Comparison of ENCODE assay signal across 8 cellular contexts in genomic region chr10:102641398-102641797, GRCh38. TPM values are rescaled to one million over a fixed set of nuclear protein-coding genes. Genes with fewer than 3 reads are reported as not detected.
DNase-seq lines count a peak whose midpoint lies in the region; ATAC-seq lines count a peak whose summit lies in the region.

No MANE protein-coding gene starts in this region.

- DNase-seq in NCI-H510A treated with DMSO at 0.1 percent for 48 hours (lab: John Stamatoyannopoulos, UW) (peak; percentile 76), NCI-H510A (lab: John Stamatoyannopoulos, UW) (no peak), T-cell (no peak), right cardiac atrium (peak in 2 of 3 donors; percentile 6 to 17)
- DNase-seq in stimulated activated naive CD8-positive, alpha-beta T cell treated with anti-CD3 and anti-CD28 coated beads, Interleukin-15, amount 100 ng/mL, for 72 hours = no peak

- no peaks in the 10 kb centered on the region for H3K9me3 Mint-ChIP-seq in T-cell
- H3K9me3 Mint-ChIP-seq in stimulated activated naive CD8-positive, alpha-beta T cell treated with anti-CD3 and anti-CD28 coated beads, Interleukin-15, amount 100 ng/mL, for 72 hours = peaks cover 0 to 5% of the 10 kb centered on the region in 2 donors

- peak overlapping the region; percentile 90 to 97 for H3K27ac Mint-ChIP-seq in T-cell
- H3K27ac Mint-ChIP-seq in stimulated activated naive CD8-positive, alpha-beta T cell treated with anti-CD3 and anti-CD28 coated beads, Interleukin-15, amount 100 ng/mL, for 72 hours = peak overlapping the region; percentile 72 to 90

- CTCF ChIA-PET in T-cell (lab: Charles Lee) = interaction anchor here in 1 of 2 donors (1.2 kb wide), 1 partner anchor 71 kb away, joined by 3 read pairs; no protein-coding TSS in a partner anchor

- ATAC-seq in T-cell (replicated peaks in 1 of 4) = no peak
- ATAC-seq in right cardiac atrium = no peak
- ATAC-seq in stimulated activated naive CD8-positive, alpha-beta T cell treated with anti-CD3 and anti-CD28 coated beads, Interleukin-15, amount 100 ng/mL, for 72 hours = no peak
- no peak for ATAC-seq in HG03439 (IDR thresholded peaks at IDR 0.05; ENCODE audit: unreplicated experiment)
- no peak for ATAC-seq in HG02678 (IDR thresholded peaks at IDR 0.05; ENCODE audit: unreplicated experiment)
- no peak for ATAC-seq in esophagus mucosa

- no peaks in the 10 kb centered on the region for H3K4me1 ChIP-seq in right cardiac atrium (ENCODE audit: control insufficient read depth, insufficient read depth, low read length)

- H3K27me3 ChIP-seq in right cardiac atrium (ENCODE audit: control insufficient read depth, insufficient read depth) = no peaks in the 10 kb centered on the region

- intact Hi-C loops in right cardiac atrium (cut with DNase I) = no loop called here

- H3K27ac ChIP-seq in right cardiac atrium (ENCODE audit: low read length) = peak overlapping the region; percentile 50

- no peaks in the 10 kb centered on the region for H3K9me3 ChIP-seq in right cardiac atrium (ENCODE audit: control insufficient read depth, low read length)

- H3K4me3 Mint-ChIP-seq in T-cell = peak overlapping the region; percentile 88 to 95 (median 89)
- H3K4me3 Mint-ChIP-seq in stimulated activated naive CD8-positive, alpha-beta T cell treated with anti-CD3 and anti-CD28 coated beads, Interleukin-15, amount 100 ng/mL, for 72 hours = peak overlapping the region; percentile 87 to 89

- POLR2A ChIA-PET in T-cell (lab: Charles Lee) = interaction anchor here in 1 of 2 donors (0.6 kb wide), 2 partner anchors 429 to 452 kb away, joined by 3 to 5 read pairs; no protein-coding TSS in a partner anchor

- WGBS in right cardiac atrium = 29% methylated on average over 7 of the region's 7 CpGs

- peaks cover 15 to 30% (median 18%) of the 10 kb centered on the region in 3 donors for H3K4me1 Mint-ChIP-seq in T-cell
- peaks cover 16% of the 10 kb centered on the region for H3K4me1 Mint-ChIP-seq in stimulated activated naive CD8-positive, alpha-beta T cell treated with anti-CD3 and anti-CD28 coated beads, Interleukin-15, amount 100 ng/mL, for 72 hours

- peak overlapping the region; percentile 67 for H3K4me3 ChIP-seq in right cardiac atrium (ENCODE audit: low read length)

- H3K36me3 Mint-ChIP-seq in T-cell = no peaks in the 10 kb centered on the region

- H3K27me3 Mint-ChIP-seq in T-cell = no peaks in the 10 kb centered on the region
- no peaks in the 10 kb centered on the region for H3K27me3 Mint-ChIP-seq in stimulated activated naive CD8-positive, alpha-beta T cell treated with anti-CD3 and anti-CD28 coated beads, Interleukin-15, amount 100 ng/mL, for 72 hours

RNA-seq across cellular contexts. Expression of gene TRIM8, which starts 2.9 kb away (rescaled TPM):
- total RNA-seq in T-cell (10 to 100 TPM; 54.2 to 74.7 (median 67.9) TPM), right cardiac atrium (100 to 1,000 TPM; 104 to 120 (median 109) TPM), esophagus mucosa (29.1 TPM)
- 71.4 TPM for polyA plus RNA-seq in right cardiac atrium

Comparison
In these comparisons a context has a peak if more than half of its experiments do, and no peak if none do; other contexts are left out.
1. DNase-seq: peak in NCI-H510A treated with DMSO at 0.1 percent for 48 hours (single experiment) and right cardiac atrium (2 of 3); none in NCI-H510A (single experiment), T-cell (0 of 34) and stimulated activated naive CD8-positive, alpha-beta T cell treated with anti-CD3 and anti-CD28 coated beads, Interleukin-15, amount 100 ng/mL, for 72 hours (0 of 2).